19 cellular contexts compared by ENCODE assay signal in the genomic region with DNA sequence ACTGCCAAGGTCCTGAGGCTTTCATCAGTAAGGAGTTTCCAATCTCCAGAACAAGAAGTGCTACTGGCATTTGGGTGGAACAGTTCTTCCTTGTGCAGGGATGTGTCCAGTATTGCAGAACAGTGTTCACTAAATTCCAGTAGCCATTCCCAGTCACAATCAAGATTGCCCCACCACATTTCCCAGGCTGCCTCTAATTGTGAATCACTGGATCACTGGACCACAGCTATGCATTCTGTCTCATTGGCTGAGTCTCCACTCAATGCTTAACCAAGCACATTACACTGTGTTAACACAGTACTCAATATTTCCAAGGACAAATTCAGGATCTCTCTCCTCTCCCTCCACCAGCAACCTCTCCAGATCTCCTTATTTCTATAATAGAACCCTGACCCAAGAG.
DNase-seq lines count a peak whose midpoint lies in the region; ATAC-seq and TF ChIP-seq lines count a peak whose summit lies in the region.
"Had no signal": no experiment of that assay in that cellular context is flagged by ENCODE, and none has a peak within 500 bp of the region (broad histone marks: within the 10 kb centered on the region; RNA-seq: fewer than 3 reads in every experiment).

No MANE protein-coding gene starts in this region.

- H3K36me3 Mint-ChIP-seq in osteocyte (ENCODE audit: unreplicated experiment), result no peaks in the 10 kb centered on the region
- no peaks in the 10 kb centered on the region for H3K36me3 Mint-ChIP-seq in CD14-positive monocyte
- H3K36me3 Mint-ChIP-seq: natural killer cell treated with Interleukin-12 subunit alpha and Interleukin-12 subunit beta and Interleukin-15 and Interleukin-18, amount 100 ng/mL, for 72 hours had no signal

- H3K4me3 Mint-ChIP-seq in osteocyte (ENCODE audit: unreplicated experiment) (no peak overlapping the region), CD14-positive monocyte (no peak overlapping the region)
- H3K4me3 Mint-ChIP-seq: activated CD4-positive, alpha-beta T cell treated with anti-CD3 and anti-CD28 coated beads, Interleukin-2, amount 10 ng/mL, durations not matched to agents 24 days and 14 days; GM23338; natural killer cell treated with Interleukin-12 subunit alpha and Interleukin-12 subunit beta and Interleukin-15 and Interleukin-18, amount 100 ng/mL, for 72 hours had no signal

- H3K9me3 ChIP-seq in MG63, result no peaks in the 10 kb centered on the region
- H3K9me3 ChIP-seq: ascending aorta, upper lobe of right lung had no signal

- no peaks in the 10 kb centered on the region for H3K36me3 ChIP-seq in MG63
- H3K36me3 ChIP-seq: ascending aorta, upper lobe of right lung had no signal

- H3K27me3 ChIP-seq in MG63, result no peaks in the 10 kb centered on the region
- H3K27me3 ChIP-seq: ascending aorta, upper lobe of right lung had no signal

- intact Hi-C loops in CD14-positive monocyte (cut with micrococcal nuclease), result no loop called here

- peak overlapping the region; percentile 72 for H3K27ac Mint-ChIP-seq in osteocyte (ENCODE audit: unreplicated experiment)
- H3K27ac Mint-ChIP-seq in CD14-positive monocyte, result no peak overlapping the region
- H3K27ac Mint-ChIP-seq: activated CD4-positive, alpha-beta T cell treated with anti-CD3 and anti-CD28 coated beads, Interleukin-2, amount 10 ng/mL, durations not matched to agents 24 days and 14 days; GM23338; natural killer cell treated with Interleukin-12 subunit alpha and Interleukin-12 subunit beta and Interleukin-15 and Interleukin-18, amount 100 ng/mL, for 72 hours had no signal

- ATAC-seq in HG03442 (IDR thresholded peaks at IDR 0.05; ENCODE audit: unreplicated experiment), result no peak
- ATAC-seq: GM23338; natural killer cell treated with Interleukin-12 subunit alpha and Interleukin-12 subunit beta and Interleukin-15 and Interleukin-18, amount 100 ng/mL, for 72 hours; upper lobe of right lung had no signal

- no peaks in the 10 kb centered on the region for H3K27me3 Mint-ChIP-seq in osteocyte (ENCODE audit: unreplicated experiment)
- peaks cover 3 to 7% (median 5%) of the 10 kb centered on the region in 3 donors for H3K27me3 Mint-ChIP-seq in CD14-positive monocyte (ENCODE audit: low read depth in 3 of 3)

- H3K4me1 Mint-ChIP-seq in osteocyte (ENCODE audit: unreplicated experiment) (peaks cover 61% of the 10 kb centered on the region), CD14-positive monocyte (no peaks in the 10 kb centered on the region)
- H3K4me1 Mint-ChIP-seq: activated CD4-positive, alpha-beta T cell treated with anti-CD3 and anti-CD28 coated beads, Interleukin-2, amount 10 ng/mL, durations not matched to agents 24 days and 14 days; GM23338 had no signal

- H3K9me3 Mint-ChIP-seq in osteocyte (ENCODE audit: unreplicated experiment) (no peaks in the 10 kb centered on the region), CD14-positive monocyte (peaks cover 0 to 3% (median 0%) of the 10 kb centered on the region in 7 donors)
- H3K9me3 Mint-ChIP-seq: activated CD4-positive, alpha-beta T cell treated with anti-CD3 and anti-CD28 coated beads, Interleukin-2, amount 10 ng/mL, durations not matched to agents 24 days and 14 days; GM23338; natural killer cell treated with Interleukin-12 subunit alpha and Interleukin-12 subunit beta and Interleukin-15 and Interleukin-18, amount 100 ng/mL, for 72 hours had no signal

- H3K4me3 ChIP-seq in MG63, result no peak overlapping the region
- H3K4me3 ChIP-seq in epithelial cell of proximal tubule (ENCODE audit: low read depth, low read length), result no peak overlapping the region
- H3K4me3 ChIP-seq: ascending aorta, GM23338, upper lobe of right lung had no signal

- TF ChIP-seq CTCF in epithelial cell of proximal tubule (conservative IDR thresholded peaks at IDR 0.05; ENCODE audit: low read depth, low read length) (no peak), osteocyte (IDR thresholded peaks at IDR 0.05) (no peak), CD14-positive monocyte (IDR thresholded peaks at IDR 0.05) (no peak)

- DNase-seq in Daoy (ENCODE audit: low read depth) (peak; percentile 53), MG63 (peak; percentile 28), epithelial cell of proximal tubule (ENCODE audit: low read depth) (peak; percentile 93), osteocyte (ENCODE audit: extremely low spot score, unreplicated experiment) (no peak), NCI-H1092 treated with DMSO at 0.1 percent for 48 hours (lab: John Stamatoyannopoulos, UW) (no peak), NCI-H69 (lab: John Stamatoyannopoulos, UW) (no peak), CD14-positive monocyte (ENCODE audit: low spot score) (no peak)
- DNase-seq: activated CD4-positive, alpha-beta T cell treated with anti-CD3 and anti-CD28 coated beads, Interleukin-2, amount 10 ng/mL, durations not matched to agents 24 days and 14 days; activated T-cell treated with anti-CD3 and anti-CD28 coated beads, Interleukin-2, amount 50 U/mL, for 48 hours; hippocampal formation; KBM-7; NCI-H1694 treated with DMSO at 0.1 percent for 48 hours; Right ventricle myocardium superior; stimulated activated CD4-positive, alpha-beta T cell treated with anti-CD3 and anti-CD28 coated beads, Interleukin-2, amount 100 ng/mL, for 48 hours; upper lobe of right lung had no signal

Comparison
In these comparisons a context has a peak if more than half of its experiments do, and no peak if none do; other contexts are left out.
1. DNase-seq: peak in Daoy (single experiment), MG63 (single experiment) and epithelial cell of proximal tubule (single experiment); none in osteocyte (single experiment), NCI-H1092 treated with DMSO at 0.1 percent for 48 hours (single experiment), NCI-H69 (single experiment) and CD14-positive monocyte (single experiment).